10 cellular contexts compared by ENCODE assay signal in the genomic region with DNA sequence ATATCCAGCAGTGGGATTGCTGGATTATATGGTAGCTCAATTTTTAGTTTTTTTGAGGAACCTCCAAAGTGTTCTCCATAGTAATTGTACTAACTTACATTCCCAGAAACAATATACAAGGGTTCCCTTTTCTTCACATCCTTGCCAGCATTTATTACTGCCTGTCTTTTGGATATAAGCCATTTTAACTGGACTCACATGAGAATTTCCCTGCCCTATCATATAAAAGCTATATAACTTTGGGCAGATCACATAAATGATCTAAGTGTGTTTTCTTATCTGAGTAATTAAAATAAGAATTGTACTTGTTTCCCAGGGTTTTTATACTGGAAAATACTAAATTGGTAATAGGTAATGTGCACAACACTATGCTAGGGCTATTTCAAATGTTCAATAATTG.
"Had no signal": no experiment of that assay in that cellular context is flagged by ENCODE, and none has a peak within 500 bp of the region (broad histone marks: within the 10 kb centered on the region; RNA-seq: fewer than 3 reads in every experiment).

No MANE protein-coding gene starts in this region.

- FAIRE-seq: K562 had no signal

- H3K4me3 ChIP-seq: GM23248, HAP-1, K562 had no signal

- H2AFZ ChIP-seq: GM23248 had no signal

- H3K27ac ChIP-seq: GM23248, HL-60 had no signal

- DNase-seq: GM23248, GOT3, H7, HFFc6, IMR-90, KG1 had no signal

- ATAC-seq: HCT116, K562 had no signal

- H3K36me3 ChIP-seq: HAP-1 had no signal

- H3K9ac ChIP-seq: GM23248 had no signal
